Comparison of ENCODE assay signal across 8 cellular contexts in the genomic region with DNA sequence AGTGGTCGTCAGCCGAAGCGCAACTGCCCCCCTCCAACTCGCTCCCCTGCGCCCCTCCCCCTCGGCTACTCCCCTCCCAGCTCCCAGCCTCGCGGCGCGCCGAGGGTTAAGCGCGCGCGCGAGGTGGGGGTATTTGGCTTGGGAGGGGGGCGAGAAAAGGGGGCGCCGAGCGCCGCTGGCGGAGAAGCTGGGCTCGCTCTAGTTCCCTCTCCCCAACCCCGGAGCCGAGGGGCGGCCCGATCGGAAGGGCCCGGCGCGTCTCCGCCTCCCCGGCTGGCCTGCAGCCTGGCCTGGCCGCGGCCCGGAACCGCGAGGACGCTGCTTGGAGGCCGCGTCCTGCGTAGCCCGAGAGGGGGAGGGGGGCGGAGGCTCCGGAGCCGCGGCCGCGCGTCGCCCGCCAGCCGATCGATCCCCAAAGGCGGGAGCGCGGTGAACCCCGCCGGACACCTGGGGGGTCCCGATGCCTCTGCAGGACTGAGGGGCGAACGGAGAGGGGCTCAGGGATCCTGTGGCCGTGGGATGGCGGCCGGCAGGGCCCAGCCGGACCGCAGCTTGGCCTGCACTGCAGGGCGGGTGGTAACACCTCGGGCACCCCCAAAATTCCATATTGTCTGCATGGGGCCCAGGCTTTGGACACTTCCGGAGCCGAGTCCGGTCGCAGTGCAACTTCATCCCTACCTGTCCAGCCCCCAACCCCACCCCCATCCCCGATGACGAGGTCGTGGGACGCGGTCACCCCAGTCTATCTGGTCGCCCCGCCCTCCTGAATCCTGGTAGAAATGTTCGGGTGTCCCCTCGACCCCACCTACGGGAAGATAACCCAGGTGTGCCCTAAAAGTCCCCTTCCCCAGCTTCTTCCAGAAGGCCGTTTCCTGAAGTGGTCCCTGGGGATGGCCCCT. TPM values are rescaled to one million over a fixed set of nuclear protein-coding genes. Genes with fewer than 3 reads are reported as not detected.
DNase-seq lines count a peak whose midpoint lies in the region; ATAC-seq and TF ChIP-seq lines count a peak whose summit lies in the region.

No MANE protein-coding gene starts in this region.

- H3K9me3 Mint-ChIP-seq in HFFc6 = no peaks in the 10 kb centered on the region
- no peaks in the 10 kb centered on the region for H3K9me3 Mint-ChIP-seq in WTC11
- H3K9me3 Mint-ChIP-seq in glutamatergic neuron (ENCODE audit: unreplicated experiment) = peaks cover 2% of the 10 kb centered on the region

- 1 to 2% (median 2%) methylated on average over 40 to 84 of the region's 84 CpGs for WGBS in ovary, 3 donors

- H3K27ac Mint-ChIP-seq in HFFc6 (no peak overlapping the region), WTC11 (no peak overlapping the region), glutamatergic neuron (ENCODE audit: unreplicated experiment) (no peak overlapping the region)

- no peaks in the 10 kb centered on the region for H3K9me3 ChIP-seq in ovary

- peaks cover 7% of the 10 kb centered on the region for H3K4me1 ChIP-seq in ovary (ENCODE audit: insufficient read depth)

- H3K4me1 Mint-ChIP-seq in HFFc6 (ENCODE audit: low read depth) = peaks cover 8% of the 10 kb centered on the region; the same call in 1 of the 2 replicates
- H3K4me1 Mint-ChIP-seq in WTC11 = peaks cover 10% of the 10 kb centered on the region
- H3K4me1 Mint-ChIP-seq in glutamatergic neuron (ENCODE audit: low read depth, unreplicated experiment) = peaks cover 10% of the 10 kb centered on the region

- H3K27ac ChIP-seq in ovary = peak overlapping the region; percentile 61 to 84

- POLR2A ChIA-PET in WTC11 (lab: Charles Lee) = no interaction called here

- H3K4me3 ChIP-seq in ovary = peak overlapping the region; percentile 46

- no peak for TF ChIP-seq CTCF in HFFc6 (IDR thresholded peaks at IDR 0.05)
- TF ChIP-seq CTCF in WTC11 (IDR thresholded peaks at IDR 0.05) = no peak
- TF ChIP-seq CTCF in glutamatergic neuron (IDR thresholded peaks at IDR 0.05; ENCODE audit: partially characterized antibody, unreplicated experiment) = no peak
- no peak for TF ChIP-seq CTCF in ovary (IDR thresholded peaks at IDR 0.05)

- peak; percentile 55 for TF ChIP-seq POLR2A in ovary (IDR thresholded peaks at IDR 0.05)

- peak; percentile 9; the same call in 1 of the 2 replicates for ATAC-seq in WTC11
- no peak for ATAC-seq in GM21723 (IDR thresholded peaks at IDR 0.05; ENCODE audit: unreplicated experiment)
- no peak for ATAC-seq in GM18519 (IDR thresholded peaks at IDR 0.05; ENCODE audit: low FRiP score, unreplicated experiment)
- ATAC-seq in HG03095 (IDR thresholded peaks at IDR 0.05; ENCODE audit: unreplicated experiment) = no peak

- H3K36me3 ChIP-seq in ovary = no peaks in the 10 kb centered on the region

- TF ChIP-seq EP300 in ovary (IDR thresholded peaks at IDR 0.05) = no peak

- no peaks in the 10 kb centered on the region for H3K27me3 ChIP-seq in ovary

- intact Hi-C loops in ovary (cut with DNase I) = loop anchor here (2.0 to 10.0 kb wide), 6 partner anchors 47 to 148 kb away; a partner anchor contains a TSS

- DNase-seq in Ammon's horn (ENCODE audit: low spot score) = peak; percentile 61
- peak; percentile 30 for DNase-seq in HFFc6
- DNase-seq in WTC11 (ENCODE audit: low spot score) = peak; percentile 56
- peak; percentile 68 for DNase-seq in glutamatergic neuron
- peak; percentile 71 to 85 (median 80) for DNase-seq in ovary

- no peaks in the 10 kb centered on the region for H3K36me3 Mint-ChIP-seq in HFFc6 (ENCODE audit: low read depth)
- no peaks in the 10 kb centered on the region for H3K36me3 Mint-ChIP-seq in WTC11
- no peaks in the 10 kb centered on the region for H3K36me3 Mint-ChIP-seq in glutamatergic neuron (ENCODE audit: unreplicated experiment)

- CTCF ChIA-PET in WTC11 (lab: Charles Lee) = interaction anchor here (0.6 to 9.0 kb wide), 44 partner anchors 9 to 210 kb away, joined by 3 to 221 read pairs (median 6); a partner anchor contains a TSS

- H3K4me3 Mint-ChIP-seq in HFFc6 (peak overlapping the region; percentile 86), WTC11 (peak overlapping the region; percentile 68), glutamatergic neuron (ENCODE audit: unreplicated experiment) (peak overlapping the region; percentile 78)

- H3K27me3 Mint-ChIP-seq in HFFc6 (ENCODE audit: insufficient read depth) (peaks cover 25% of the 10 kb centered on the region), WTC11 (ENCODE audit: low read depth) (peaks cover 90% of the 10 kb centered on the region), glutamatergic neuron (ENCODE audit: unreplicated experiment) (peaks cover 12% of the 10 kb centered on the region)

TF ChIP-seq in WTC11, 78 proteins besides CTCF, POLR2A, EP300 and RAD21 (continues in another document):
- no peak for TF ChIP-seq ESRRA (CRISPR knock-in tag; IDR thresholded peaks at IDR 0.05; ENCODE audit: borderline replicate concordance)
- TF ChIP-seq, protein P1, sequence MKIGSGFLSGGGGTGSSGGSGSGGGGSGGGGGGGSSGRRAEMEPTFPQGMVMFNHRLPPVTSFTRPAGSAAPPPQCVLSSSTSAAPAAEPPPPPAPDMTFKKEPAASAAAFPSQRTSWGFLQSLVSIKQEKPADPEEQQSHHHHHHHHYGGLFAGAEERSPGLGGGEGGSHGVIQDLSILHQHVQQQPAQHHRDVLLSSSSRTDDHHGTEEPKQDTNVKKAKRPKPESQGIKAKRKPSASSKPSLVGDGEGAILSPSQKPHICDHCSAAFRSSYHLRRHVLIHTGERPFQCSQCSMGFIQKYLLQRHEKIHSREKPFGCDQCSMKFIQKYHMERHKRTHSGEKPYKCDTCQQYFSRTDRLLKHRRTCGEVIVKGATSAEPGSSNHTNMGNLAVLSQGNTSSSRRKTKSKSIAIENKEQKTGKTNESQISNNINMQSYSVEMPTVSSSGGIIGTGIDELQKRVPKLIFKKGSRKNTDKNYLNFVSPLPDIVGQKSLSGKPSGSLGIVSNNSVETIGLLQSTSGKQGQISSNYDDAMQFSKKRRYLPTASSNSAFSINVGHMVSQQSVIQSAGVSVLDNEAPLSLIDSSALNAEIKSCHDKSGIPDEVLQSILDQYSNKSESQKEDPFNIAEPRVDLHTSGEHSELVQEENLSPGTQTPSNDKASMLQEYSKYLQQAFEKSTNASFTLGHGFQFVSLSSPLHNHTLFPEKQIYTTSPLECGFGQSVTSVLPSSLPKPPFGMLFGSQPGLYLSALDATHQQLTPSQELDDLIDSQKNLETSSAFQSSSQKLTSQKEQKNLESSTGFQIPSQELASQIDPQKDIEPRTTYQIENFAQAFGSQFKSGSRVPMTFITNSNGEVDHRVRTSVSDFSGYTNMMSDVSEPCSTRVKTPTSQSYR (CRISPR knock-in tag; IDR thresholded peaks at IDR 0.05) = no peak
- TF ChIP-seq, protein P2, sequence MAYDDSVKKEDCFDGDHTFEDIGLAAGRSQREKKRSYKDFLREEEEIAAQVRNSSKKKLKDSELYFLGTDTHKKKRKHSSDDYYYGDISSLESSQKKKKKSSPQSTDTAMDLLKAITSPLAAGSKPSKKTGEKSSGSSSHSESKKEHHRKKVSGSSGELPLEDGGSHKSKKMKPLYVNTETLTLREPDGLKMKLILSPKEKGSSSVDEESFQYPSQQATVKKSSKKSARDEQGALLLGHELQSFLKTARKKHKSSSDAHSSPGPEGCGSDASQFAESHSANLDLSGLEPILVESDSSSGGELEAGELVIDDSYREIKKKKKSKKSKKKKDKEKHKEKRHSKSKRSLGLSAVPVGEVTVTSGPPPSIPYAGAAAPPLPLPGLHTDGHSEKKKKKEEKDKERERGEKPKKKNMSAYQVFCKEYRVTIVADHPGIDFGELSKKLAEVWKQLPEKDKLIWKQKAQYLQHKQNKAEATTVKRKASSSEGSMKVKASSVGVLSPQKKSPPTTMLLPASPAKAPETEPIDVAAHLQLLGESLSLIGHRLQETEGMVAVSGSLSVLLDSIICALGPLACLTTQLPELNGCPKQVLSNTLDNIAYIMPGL (CRISPR knock-in tag; IDR thresholded peaks at IDR 0.05) = peak; percentile 76; the same call in 1 of the 2 replicates
- 0 out of 2 replicates have a peak, but pooled peaks have one; percentile 25 for TF ChIP-seq MYBL2 (CRISPR knock-in tag; IDR thresholded peaks at IDR 0.05)
- peak; percentile 46; the same call in 1 of the 2 replicates for TF ChIP-seq SP1 (CRISPR knock-in tag; conservative IDR thresholded peaks at IDR 0.05)
- TF ChIP-seq TP53 (CRISPR knock-in tag; IDR thresholded peaks at IDR 0.05) = 0 out of 2 replicates have a peak, but pooled peaks have one; percentile 72

RNA-seq across cellular contexts. Expression of a gene that starts 4.9 kb away (rescaled TPM):
- total RNA-seq in HFFc6 (2021; fragmentation: NEBNext Ultra II Directional; extraction: Animal tissue kit (Norgen Biotek cat#: 25700)) = 10 to 100 TPM; 18.2 to 20.2 (median 19.3) TPM
- total RNA-seq in WTC11 (2021) (3.2 to 3.9 TPM (median 3.3 TPM) in 3 replicates), glutamatergic neuron (ENCODE audit: unreplicated experiment) (19.3 TPM), ovary (10 to 100 TPM in 6 of 7 donors, 1 to 10 TPM in 1; 5.5 to 27.9 (median 16.5) TPM)
- 10 to 100 TPM in 1 of 2 donors, 1 to 10 TPM in 1; 7.8 to 10.7 TPM for polyA plus RNA-seq in ovary

RNA-seq across cellular contexts. Expression of a gene that starts 47.3 kb away (rescaled TPM):
- total RNA-seq in HFFc6 (2021; fragmentation: NEBNext Ultra II Directional; extraction: Animal tissue kit (Norgen Biotek cat#: 25700)) = 10 to 100 TPM in 1 of 6 experiments, 1 to 10 TPM in 5; 6.0 to 10.6 (median 8.1) TPM
- total RNA-seq in WTC11 (2021) (1.8 to 2.1 TPM (median 2.0 TPM) in 3 replicates), glutamatergic neuron (ENCODE audit: unreplicated experiment) (13.8 TPM), ovary (1 to 10 TPM in 6 of 7 donors, under 1 TPM in 1; 0.60 to 7.0 (median 3.9) TPM)
- polyA plus RNA-seq in ovary = 1 to 10 TPM; 1.1 to 3.2 TPM

Comparison
In these comparisons a context has a peak if more than half of its experiments do, and no peak if none do; other contexts are left out.
1. DNase-seq: peak in every context shown above with its lines; median percentile 80 in ovary; 68 in glutamatergic neuron; 61 in Ammon's horn; 56 in WTC11; 30 in HFFc6.